Comparison of ENCODE assay signal across 32 cellular contexts in genomic region chr2:118627156-118627555, GRCh38.
"Had no signal": no experiment of that assay in that cellular context is flagged by ENCODE, and none has a peak within 500 bp of the region (broad histone marks: within the 10 kb centered on the region; RNA-seq: fewer than 3 reads in every experiment).

No MANE protein-coding gene starts in this region.

- ATAC-seq: activated CD4-positive, CD25-positive, alpha-beta regulatory T cell treated with anti-CD3 and anti-CD28 coated beads, Interleukin-2, amount 50 U/mL, for 24 hours; activated CD8-positive, alpha-beta memory T cell treated with anti-CD3 and anti-CD28 coated beads, Interleukin-2, amount 10 ng/mL, durations not matched to agents 7 days and 5 days; activated CD8-positive, alpha-beta T cell treated with anti-CD3 and anti-CD28 coated beads, Interleukin-2, amount 10 ng/mL, durations not matched to agents 7 days and 5 days; activated naive CD8-positive, alpha-beta T cell treated with anti-CD3 and anti-CD28 coated beads, Interleukin-2, amount 50 U/mL, for 24 hours; body of pancreas; effector memory CD8-positive, alpha-beta T cell; gastroesophageal sphincter; T-helper 17 cell had no signal

- DNase-seq: activated B cell treated with CpG ODN at 0.5 μM for 24 hours; activated CD4-positive, alpha-beta T cell treated with anti-CD3 and anti-CD28 coated beads for 48 hours; activated CD4-positive, alpha-beta T cell treated with anti-CD3 and anti-CD28 coated beads, Interleukin-2, amount 50 U/mL, for 1 hour; activated CD4-positive, alpha-beta T cell treated with anti-CD3 and anti-CD28 coated beads, Interleukin-2, amount 50 U/mL, for 48 hours; activated CD8-positive, alpha-beta memory T cell treated with anti-CD3 and anti-CD28 coated beads, Interleukin-2, amount 10 ng/mL, durations not matched to agents 7 days and 5 days; activated CD8-positive, alpha-beta memory T cell treated with anti-CD3 and anti-CD28 coated beads, Interleukin-2, amount 50 U/mL, for 4 hours; activated CD8-positive, alpha-beta T cell treated with anti-CD3 and anti-CD28 coated beads, Interleukin-2, amount 10 ng/mL, durations not matched to agents 7 days and 5 days; activated effector memory CD4-positive, alpha-beta T cell treated with anti-CD3 and anti-CD28 coated beads, Interleukin-2, amount 50 U/mL, for 16 hours; activated naive CD4-positive, alpha-beta T cell treated with anti-CD3 and anti-CD28 coated beads for 36 hours; activated naive CD8-positive, alpha-beta T cell treated with anti-CD3 and anti-CD28 coated beads for 36 hours; activated naive CD8-positive, alpha-beta T cell treated with anti-CD3 and anti-CD28 coated beads, Interleukin-2, amount 50 U/mL, for 24 hours; activated T-cell treated with anti-CD3 and anti-CD28 coated beads, Interleukin-2, amount 50 U/mL, for 1 hour; activated T-cell treated with anti-CD3 and anti-CD28 coated beads, Interleukin-2, amount 50 U/mL, for 48 hours; adrenal gland; amygdala; aorta; body of pancreas; caudate nucleus; cortex of kidney; dermis blood vessel endothelial cell; effector CD4-positive, alpha-beta T cell; effector memory CD8-positive, alpha-beta T cell; erythroblast; esophagus squamous epithelium; foreskin melanocyte; head of caudate nucleus; T-helper 1 cell; T-helper 17 cell; T1000; WERI-Rb-1 had no signal

- H3K4me3 ChIP-seq: adrenal gland, body of pancreas, esophagus squamous epithelium, gastroesophageal sphincter had no signal
